In the genomic region with DNA sequence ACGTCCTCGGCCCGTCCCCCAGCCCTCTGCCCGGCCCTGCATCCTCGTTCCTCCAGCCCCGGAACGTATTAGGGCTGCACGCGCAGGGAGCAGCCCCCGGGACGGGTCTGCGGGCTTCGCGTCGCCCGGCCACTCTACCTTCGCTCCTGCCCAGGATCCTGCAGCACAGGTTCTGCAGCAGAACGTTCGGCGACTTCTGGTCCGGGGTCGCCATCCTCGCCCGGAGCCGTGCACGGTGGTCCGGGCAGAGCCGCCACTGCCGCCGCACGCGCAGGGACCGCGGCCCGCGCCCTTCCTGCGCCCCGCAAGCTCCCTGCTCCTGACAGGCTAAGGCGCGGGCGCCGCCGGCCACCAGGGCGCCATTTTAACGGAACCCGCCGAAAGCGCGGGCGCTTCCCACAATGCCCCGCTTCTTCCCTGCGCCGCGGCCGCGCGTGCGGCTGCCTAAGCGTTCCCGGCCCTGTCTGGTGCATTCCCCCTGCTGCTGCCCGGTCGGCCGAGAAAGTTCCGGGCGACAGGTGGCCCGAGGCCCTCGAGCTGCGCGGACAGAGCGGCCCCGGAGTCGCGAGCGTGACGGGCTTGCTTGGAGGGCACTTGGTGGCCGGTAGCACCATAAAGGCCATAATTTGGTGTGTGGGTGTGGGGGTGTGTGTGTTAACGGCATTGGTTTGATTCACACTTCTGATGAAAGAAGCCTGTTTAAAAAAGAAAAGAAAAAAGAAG, we compare ENCODE assay signal across 8 cellular contexts. TPM values are rescaled to one million over a fixed set of nuclear protein-coding genes. Genes with fewer than 3 reads are reported as not detected.
A peak's percentile ranks its signal among the peaks of the same experiment; 100 is the strongest.
DNase-seq lines count a peak whose midpoint lies in the region; ATAC-seq and TF ChIP-seq lines count a peak whose summit lies in the region.

A gene with protein sequence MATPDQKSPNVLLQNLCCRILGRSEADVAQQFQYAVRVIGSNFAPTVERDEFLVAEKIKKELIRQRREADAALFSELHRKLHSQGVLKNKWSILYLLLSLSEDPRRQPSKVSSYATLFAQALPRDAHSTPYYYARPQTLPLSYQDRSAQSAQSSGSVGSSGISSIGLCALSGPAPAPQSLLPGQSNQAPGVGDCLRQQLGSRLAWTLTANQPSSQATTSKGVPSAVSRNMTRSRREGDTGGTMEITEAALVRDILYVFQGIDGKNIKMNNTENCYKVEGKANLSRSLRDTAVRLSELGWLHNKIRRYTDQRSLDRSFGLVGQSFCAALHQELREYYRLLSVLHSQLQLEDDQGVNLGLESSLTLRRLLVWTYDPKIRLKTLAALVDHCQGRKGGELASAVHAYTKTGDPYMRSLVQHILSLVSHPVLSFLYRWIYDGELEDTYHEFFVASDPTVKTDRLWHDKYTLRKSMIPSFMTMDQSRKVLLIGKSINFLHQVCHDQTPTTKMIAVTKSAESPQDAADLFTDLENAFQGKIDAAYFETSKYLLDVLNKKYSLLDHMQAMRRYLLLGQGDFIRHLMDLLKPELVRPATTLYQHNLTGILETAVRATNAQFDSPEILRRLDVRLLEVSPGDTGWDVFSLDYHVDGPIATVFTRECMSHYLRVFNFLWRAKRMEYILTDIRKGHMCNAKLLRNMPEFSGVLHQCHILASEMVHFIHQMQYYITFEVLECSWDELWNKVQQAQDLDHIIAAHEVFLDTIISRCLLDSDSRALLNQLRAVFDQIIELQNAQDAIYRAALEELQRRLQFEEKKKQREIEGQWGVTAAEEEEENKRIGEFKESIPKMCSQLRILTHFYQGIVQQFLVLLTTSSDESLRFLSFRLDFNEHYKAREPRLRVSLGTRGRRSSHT (minus strand): TSS at position 387 of the 723 bp plus-strand sequence. CDS start 173 bp downstream, at position 214.

- ATAC-seq in HG03159 (IDR thresholded peaks at IDR 0.05; ENCODE audit: unreplicated experiment), result peak; percentile 70

- no peaks in the 10 kb centered on the region for H3K27me3 ChIP-seq in layer of hippocampus (ENCODE audit: control insufficient read depth, insufficient read depth, low read length)

- in situ Hi-C loops in GM18951 (cut with MboI; ENCODE audit: low sequenced_read_pairs, unreplicated experiment), result no loop called here

- H3K4me3 ChIP-seq in AG10803 (ENCODE audit: low read length) (peak within 1 kb of the TSS; percentile 90), choroid plexus epithelial cell (ENCODE audit: low read depth, low read length) (peak within 1 kb of the TSS; percentile 96)

- peak within 1 kb of the TSS; percentile 95 for H3K27ac ChIP-seq in layer of hippocampus (ENCODE audit: low read depth, low read length)

- DNase-seq in AG10803 (ENCODE audit: low read depth), result peak; percentile 81
- peak; percentile 54 for DNase-seq in NCI-H460 (ENCODE audit: extremely low read depth, low read depth)
- DNase-seq in activated CD4-positive, alpha-beta T cell treated with anti-CD3 and anti-CD28 coated beads for 4 hours, result peak; percentile 70
- peak; percentile 83 for DNase-seq in choroid plexus epithelial cell (ENCODE audit: low read depth)
- DNase-seq in stimulated activated CD4-positive, alpha-beta T cell treated with anti-CD3 and anti-CD28 coated beads, Interleukin-1b, Interleukin-23, amount 100 ng/mL, for 24 hours (ENCODE audit: low read depth in 4 of 4, low spot score in 1 of 4), result peak; percentile 42 to 75 (median 70)

- TF ChIP-seq POLR2A in GM18951 (IDR thresholded peaks at IDR 0.05; ENCODE audit: extremely low read depth, insufficient read depth, insufficient read length), result peak; percentile 90

- TF ChIP-seq CTCF in AG10803 (conservative IDR thresholded peaks at IDR 0.05; ENCODE audit: low read length), result no peak
- TF ChIP-seq CTCF in choroid plexus epithelial cell (conservative IDR thresholded peaks at IDR 0.05; ENCODE audit: low read depth, low read length), result no peak

RNA-seq across cellular contexts. Expression of the gene that starts here (rescaled TPM):
- total RNA-seq in NCI-H460 (2014; rRNA removed; shearing (Covaris generic)), result 13.3 and 15.9 TPM in 2 replicates
- polyA plus RNA-seq in NCI-H460 (2014; cell fraction: nucleus; rRNA removed), result 16.4 and 22.3 TPM in 2 replicates

Comparison
In these comparisons a context has a peak if more than half of its experiments do, and no peak if none do; other contexts are left out.
1. Peak in every context shown above with its lines: DNase-seq, ATAC-seq, H3K4me3 ChIP-seq and H3K27ac ChIP-seq.